9 cellular contexts compared by ENCODE assay signal in the genomic region with DNA sequence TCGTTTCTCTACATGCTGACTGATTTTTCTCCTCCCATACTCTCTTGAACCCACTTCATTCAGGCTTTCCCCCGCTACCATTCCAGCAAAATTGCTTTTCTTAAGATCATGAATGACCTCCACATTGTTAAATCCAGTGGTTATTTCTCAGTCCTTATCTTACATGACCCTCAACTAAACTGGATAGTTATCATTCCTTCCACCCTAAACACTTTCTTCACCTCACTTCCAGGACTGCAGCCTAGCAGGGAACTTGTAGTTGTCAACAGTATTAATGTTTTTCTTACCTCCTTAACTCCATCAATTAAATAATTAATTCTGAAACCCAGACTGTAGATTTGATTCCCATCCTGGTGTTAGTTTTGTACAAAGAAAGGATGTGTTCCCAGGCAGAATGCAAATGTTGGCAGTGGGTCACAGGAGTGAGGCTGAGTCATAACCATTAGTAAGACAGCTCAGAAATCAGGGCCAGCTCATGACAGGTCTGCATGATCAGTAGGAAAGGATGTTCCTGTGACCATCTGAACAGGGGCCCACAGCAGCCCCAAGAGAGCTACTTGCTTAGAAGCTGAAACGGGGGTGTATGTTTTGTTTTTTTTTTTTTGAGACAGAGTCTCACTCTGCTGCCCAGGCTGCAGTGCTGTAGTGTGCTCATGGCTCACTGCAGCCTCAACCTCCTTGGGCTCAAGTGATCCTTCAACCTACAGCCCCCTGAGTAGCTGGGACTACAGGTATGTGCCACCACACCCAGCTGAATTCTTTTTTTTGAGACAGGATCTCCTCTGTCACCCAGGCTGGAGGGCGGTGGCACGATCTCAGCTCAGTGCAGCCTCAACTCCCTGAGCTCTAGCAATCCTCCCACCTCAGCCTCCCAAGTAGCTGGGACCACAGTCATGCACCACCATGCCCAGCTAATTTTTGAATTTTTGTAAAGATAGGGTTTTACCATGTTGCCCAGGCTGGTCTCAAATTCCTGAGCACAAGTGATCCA. TPM values are rescaled to one million over a fixed set of nuclear protein-coding genes. Genes with fewer than 3 reads are reported as not detected.
DNase-seq lines count a peak whose midpoint lies in the region; ATAC-seq and TF ChIP-seq lines count a peak whose summit lies in the region.
"Had no signal": no experiment of that assay in that cellular context is flagged by ENCODE, and none has a peak within 500 bp of the region (broad histone marks: within the 10 kb centered on the region; RNA-seq: fewer than 3 reads in every experiment).

No MANE protein-coding gene starts in this region.

- H3K9me3 ChIP-seq in mucosa of descending colon: no peaks in the 10 kb centered on the region

- H3K4me3 ChIP-seq in mucosa of descending colon: no peak overlapping the region

- H3K4me1 ChIP-seq in mucosa of descending colon (ENCODE audit: low read depth): no peaks in the 10 kb centered on the region

- intact Hi-C loops in mucosa of descending colon (cut with DNase I, micrococcal nuclease): no loop called here

- DNase-seq in GM04503 (ENCODE audit: low read depth) (peak; percentile 86), amniotic stem cell (lab: John Stamatoyannopoulos, UW) (peak; percentile 75), mucosa of descending colon (no peak), NCI-H2227 (lab: John Stamatoyannopoulos, UW; ENCODE audit: unreplicated experiment) (no peak), inferior parietal cortex (ENCODE audit: extremely low spot score) (no peak)
- DNase-seq in effector CD8-positive, alpha-beta T cell (lab: John Stamatoyannopoulos, UW): no peak

- no peak for TF ChIP-seq CTCF in mucosa of descending colon (IDR thresholded peaks at IDR 0.05)

- peak; percentile 54 for ATAC-seq in GM19467 (IDR thresholded peaks at IDR 0.05; ENCODE audit: unreplicated experiment)
- peak; percentile 59 for ATAC-seq in HG03457 (IDR thresholded peaks at IDR 0.05; ENCODE audit: unreplicated experiment)
- ATAC-seq in mucosa of descending colon: peak; percentile 69

- H3K36me3 ChIP-seq in mucosa of descending colon (ENCODE audit: low read depth): no peaks in the 10 kb centered on the region

RNA-seq across cellular contexts. Expression of gene BCL2L10, which starts 9.1 kb away (rescaled TPM):
- 1 to 10 TPM; 1.3 to 2.8 (median 2.4) TPM for total RNA-seq in mucosa of descending colon
- total RNA-seq: mononuclear cell had no signal

Comparison
In these comparisons a context has a peak if more than half of its experiments do, and no peak if none do; other contexts are left out.
1. DNase-seq: peak in GM04503 (single experiment) and amniotic stem cell (single experiment); none in mucosa of descending colon (0 of 3), effector CD8-positive, alpha-beta T cell (single experiment), NCI-H2227 (single experiment) and inferior parietal cortex (single experiment).
2. Peak in every context shown above with its lines, with median percentiles within 50 percentile points of each other: ATAC-seq.